Comparison of ENCODE assay signal across 1 cellular context in genomic region chr6:35415065-35415880, GRCh38.
A peak's percentile ranks its signal among the peaks of the same experiment; 100 is the strongest.
TF ChIP-seq lines count a peak whose summit lies in the region.

No MANE protein-coding gene starts in this region.

TF ChIP-seq in HepG2, 621 proteins besides CTCF, POLR2A, EP300 and RAD21 (continued from another document and continues in another):
- TF ChIP-seq CSRNP2 (CRISPR knock-in tag; conservative IDR thresholded peaks at IDR 0.05; ENCODE audit: low read depth) (no peak), CEBPG (CRISPR knock-in tag; IDR thresholded peaks at IDR 0.05) (peak; percentile 86), KDM5B (CRISPR knock-in tag; IDR thresholded peaks at IDR 0.05; ENCODE audit: borderline replicate concordance) (no peak), THAP11 (CRISPR knock-in tag; IDR thresholded peaks at IDR 0.05) (peak; percentile 77), FLYWCH1 (CRISPR knock-in tag; IDR thresholded peaks at IDR 0.05) (peak; percentile 20; the same call in 1 of the 2 replicates), CENPX (CRISPR knock-in tag; IDR thresholded peaks at IDR 0.05) (no peak), WIZ (CRISPR knock-in tag; IDR thresholded peaks at IDR 0.05) (0 out of 2 replicates have a peak, but pooled peaks have one; percentile 20), SIN3B (IDR thresholded peaks at IDR 0.05; ENCODE audit: low read length) (no peak), ATF7-NPFF (CRISPR knock-in tag; IDR thresholded peaks at IDR 0.05; ENCODE audit: low read depth) (peak; percentile 55; the same call in 1 of the 2 replicates), ZNF12 (CRISPR knock-in tag; IDR thresholded peaks at IDR 0.05) (peak; percentile 91), KAT8 (CRISPR knock-in tag; IDR thresholded peaks at IDR 0.05) (peak; percentile 86), ZNF784 (CRISPR knock-in tag; IDR thresholded peaks at IDR 0.05; ENCODE audit: borderline replicate concordance) (peak; percentile 79), ELF4 (CRISPR knock-in tag; IDR thresholded peaks at IDR 0.05; ENCODE audit: borderline replicate concordance) (no peak), GPN1 (CRISPR knock-in tag; IDR thresholded peaks at IDR 0.05; ENCODE audit: borderline replicate concordance) (no peak), ETV6 (CRISPR knock-in tag; conservative IDR thresholded peaks at IDR 0.05) (no peak; the same call in 1 of the 2 replicates), RCOR2 (CRISPR knock-in tag; IDR thresholded peaks at IDR 0.05) (peak; percentile 100), ZNF367 (CRISPR knock-in tag; IDR thresholded peaks at IDR 0.05; ENCODE audit: borderline replicate concordance) (no peak), E2F5 (CRISPR knock-in tag; conservative IDR thresholded peaks at IDR 0.05) (no peak), CCDC6 (CRISPR knock-in tag; IDR thresholded peaks at IDR 0.05) (0 out of 2 replicates have a peak, but pooled peaks have one; percentile 58), ZNF646 (CRISPR knock-in tag; IDR thresholded peaks at IDR 0.05) (peak; percentile 91), HCFC1 (IDR thresholded peaks at IDR 0.05; ENCODE audit: low read depth, low read length) (0 out of 2 replicates have a peak, but pooled peaks have one; percentile 18), ZNF441 (CRISPR knock-in tag; IDR thresholded peaks at IDR 0.05; ENCODE audit: borderline replicate concordance) (peak; percentile 15; the same call in 1 of the 2 replicates), ZNF678 (CRISPR knock-in tag; IDR thresholded peaks at IDR 0.05) (no peak; the same call in 1 of the 2 replicates), DPF2 (CRISPR knock-in tag; IDR thresholded peaks at IDR 0.05; ENCODE audit: borderline replicate concordance, low read depth) (peak; percentile 91), ZNF20 (CRISPR knock-in tag; IDR thresholded peaks at IDR 0.05) (peak; percentile 45; the same call in 1 of the 2 replicates), NFE2L2 (IDR thresholded peaks at IDR 0.05; ENCODE audit: low read length) (peak; percentile 73), ZNF839 (CRISPR knock-in tag; IDR thresholded peaks at IDR 0.05; ENCODE audit: borderline replicate concordance) (no peak), RERE (CRISPR knock-in tag; IDR thresholded peaks at IDR 0.05; ENCODE audit: low read depth) (peak; percentile 99), ZNF562 (CRISPR knock-in tag; IDR thresholded peaks at IDR 0.05; ENCODE audit: borderline replicate concordance) (no peak), ESRRA (CRISPR knock-in tag; IDR thresholded peaks at IDR 0.05; ENCODE audit: low read depth) (peak; percentile 74; the same call in 1 of the 2 replicates), ZNF547 (CRISPR knock-in tag; IDR thresholded peaks at IDR 0.05) (peak; percentile 85), ZBTB7B (CRISPR knock-in tag; IDR thresholded peaks at IDR 0.05) (peak; percentile 77; the same call in 1 of the 2 replicates), ZNF530 (CRISPR knock-in tag; IDR thresholded peaks at IDR 0.05; ENCODE audit: low read depth) (no peak), ZNF180 (CRISPR knock-in tag; IDR thresholded peaks at IDR 0.05; ENCODE audit: borderline replicate concordance, low read depth) (no peak), ZFP82 (CRISPR knock-in tag; IDR thresholded peaks at IDR 0.05; ENCODE audit: borderline replicate concordance) (no peak), ZBTB7A (CRISPR knock-in tag; IDR thresholded peaks at IDR 0.05) (no peak), SMARCC2 (IDR thresholded peaks at IDR 0.05) (no peak), SIX4 (CRISPR knock-in tag; IDR thresholded peaks at IDR 0.05) (peak; percentile 87), ZNF451 (CRISPR knock-in tag; IDR thresholded peaks at IDR 0.05) (no peak), ZBTB14 (CRISPR knock-in tag; IDR thresholded peaks at IDR 0.05) (no peak), YY1 (IDR thresholded peaks at IDR 0.05; ENCODE audit: insufficient read depth, insufficient replicate concordance, low read depth, low read length) (peak; percentile 45), SATB2 (CRISPR knock-in tag; IDR thresholded peaks at IDR 0.05) (no peak), ZNF629 (CRISPR knock-in tag; conservative IDR thresholded peaks at IDR 0.05) (peak; percentile 45), SNRNP70 (IDR thresholded peaks at IDR 0.05; ENCODE audit: low read depth, low read length) (no peak), ZSCAN30 (CRISPR knock-in tag; IDR thresholded peaks at IDR 0.05) (no peak), STAG1 (CRISPR knock-in tag; IDR thresholded peaks at IDR 0.05) (peak; percentile 87), MEIS2 (CRISPR knock-in tag; IDR thresholded peaks at IDR 0.05) (peak; percentile 92), MBNL3 (CRISPR knock-in tag; conservative IDR thresholded peaks at IDR 0.05) (no peak), ZNF382 (CRISPR knock-in tag; IDR thresholded peaks at IDR 0.05; ENCODE audit: borderline replicate concordance) (no peak), ZBTB8A (CRISPR knock-in tag; IDR thresholded peaks at IDR 0.05; ENCODE audit: borderline replicate concordance, low read depth) (no peak), ZNF777 (CRISPR knock-in tag; IDR thresholded peaks at IDR 0.05) (no peak), SP2 (CRISPR knock-in tag; IDR thresholded peaks at IDR 0.05) (no peak), ZNF770 (CRISPR knock-in tag; IDR thresholded peaks at IDR 0.05) (peak; percentile 79)
